In genomic region chr16:55009581-55009980, GRCh38 we compare ENCODE assay signal across 1 cellular context.
TF ChIP-seq lines count a peak whose summit lies in the region.

No MANE protein-coding gene starts in this region.

TF ChIP-seq in IMR-90, 13 proteins besides CTCF, POLR2A, EP300 and RAD21:
- TF ChIP-seq FOS (IDR thresholded peaks at IDR 0.05; ENCODE audit: low read depth, low read length): no peak
- TF ChIP-seq CHD1 (IDR thresholded peaks at IDR 0.05; ENCODE audit: low read depth, low read length): no peak
- TF ChIP-seq MAZ (IDR thresholded peaks at IDR 0.05; ENCODE audit: borderline replicate concordance, low read depth, low read length): no peak
- TF ChIP-seq ELK1 (IDR thresholded peaks at IDR 0.05; ENCODE audit: borderline replicate concordance, low read depth, low read length): no peak
- no peak for TF ChIP-seq MAFK (IDR thresholded peaks at IDR 0.05; ENCODE audit: low read depth, low read length)
- no peak for TF ChIP-seq BHLHE40 (IDR thresholded peaks at IDR 0.05; ENCODE audit: low read depth, low read length)
- no peak for TF ChIP-seq SMC3 (IDR thresholded peaks at IDR 0.05; ENCODE audit: low read depth, low read length)
- TF ChIP-seq RFX5 (IDR thresholded peaks at IDR 0.05; ENCODE audit: low read depth, low read length): no peak
- TF ChIP-seq RCOR1 (IDR thresholded peaks at IDR 0.05; ENCODE audit: insufficient replicate concordance, low read length): no peak
- no peak for TF ChIP-seq NFE2L2 (IDR thresholded peaks at IDR 0.05; ENCODE audit: low read depth, low read length)
- TF ChIP-seq CEBPB (IDR thresholded peaks at IDR 0.05; ENCODE audit: low read depth, low read length): no peak
- no peak for TF ChIP-seq MXI1 (IDR thresholded peaks at IDR 0.05; ENCODE audit: borderline replicate concordance, low read depth, low read length)
- TF ChIP-seq USF2 (IDR thresholded peaks at IDR 0.05; ENCODE audit: low read depth, low read length): no peak
